Comparison of ENCODE assay signal across 1 cellular context in genomic region chr11:112996924-112997323, GRCh38.
TF ChIP-seq lines count a peak whose summit lies in the region.

No MANE protein-coding gene starts in this region.

TF ChIP-seq in GM23338, 12 proteins besides CTCF, POLR2A, EP300 and RAD21:
- TF ChIP-seq, protein P1, sequence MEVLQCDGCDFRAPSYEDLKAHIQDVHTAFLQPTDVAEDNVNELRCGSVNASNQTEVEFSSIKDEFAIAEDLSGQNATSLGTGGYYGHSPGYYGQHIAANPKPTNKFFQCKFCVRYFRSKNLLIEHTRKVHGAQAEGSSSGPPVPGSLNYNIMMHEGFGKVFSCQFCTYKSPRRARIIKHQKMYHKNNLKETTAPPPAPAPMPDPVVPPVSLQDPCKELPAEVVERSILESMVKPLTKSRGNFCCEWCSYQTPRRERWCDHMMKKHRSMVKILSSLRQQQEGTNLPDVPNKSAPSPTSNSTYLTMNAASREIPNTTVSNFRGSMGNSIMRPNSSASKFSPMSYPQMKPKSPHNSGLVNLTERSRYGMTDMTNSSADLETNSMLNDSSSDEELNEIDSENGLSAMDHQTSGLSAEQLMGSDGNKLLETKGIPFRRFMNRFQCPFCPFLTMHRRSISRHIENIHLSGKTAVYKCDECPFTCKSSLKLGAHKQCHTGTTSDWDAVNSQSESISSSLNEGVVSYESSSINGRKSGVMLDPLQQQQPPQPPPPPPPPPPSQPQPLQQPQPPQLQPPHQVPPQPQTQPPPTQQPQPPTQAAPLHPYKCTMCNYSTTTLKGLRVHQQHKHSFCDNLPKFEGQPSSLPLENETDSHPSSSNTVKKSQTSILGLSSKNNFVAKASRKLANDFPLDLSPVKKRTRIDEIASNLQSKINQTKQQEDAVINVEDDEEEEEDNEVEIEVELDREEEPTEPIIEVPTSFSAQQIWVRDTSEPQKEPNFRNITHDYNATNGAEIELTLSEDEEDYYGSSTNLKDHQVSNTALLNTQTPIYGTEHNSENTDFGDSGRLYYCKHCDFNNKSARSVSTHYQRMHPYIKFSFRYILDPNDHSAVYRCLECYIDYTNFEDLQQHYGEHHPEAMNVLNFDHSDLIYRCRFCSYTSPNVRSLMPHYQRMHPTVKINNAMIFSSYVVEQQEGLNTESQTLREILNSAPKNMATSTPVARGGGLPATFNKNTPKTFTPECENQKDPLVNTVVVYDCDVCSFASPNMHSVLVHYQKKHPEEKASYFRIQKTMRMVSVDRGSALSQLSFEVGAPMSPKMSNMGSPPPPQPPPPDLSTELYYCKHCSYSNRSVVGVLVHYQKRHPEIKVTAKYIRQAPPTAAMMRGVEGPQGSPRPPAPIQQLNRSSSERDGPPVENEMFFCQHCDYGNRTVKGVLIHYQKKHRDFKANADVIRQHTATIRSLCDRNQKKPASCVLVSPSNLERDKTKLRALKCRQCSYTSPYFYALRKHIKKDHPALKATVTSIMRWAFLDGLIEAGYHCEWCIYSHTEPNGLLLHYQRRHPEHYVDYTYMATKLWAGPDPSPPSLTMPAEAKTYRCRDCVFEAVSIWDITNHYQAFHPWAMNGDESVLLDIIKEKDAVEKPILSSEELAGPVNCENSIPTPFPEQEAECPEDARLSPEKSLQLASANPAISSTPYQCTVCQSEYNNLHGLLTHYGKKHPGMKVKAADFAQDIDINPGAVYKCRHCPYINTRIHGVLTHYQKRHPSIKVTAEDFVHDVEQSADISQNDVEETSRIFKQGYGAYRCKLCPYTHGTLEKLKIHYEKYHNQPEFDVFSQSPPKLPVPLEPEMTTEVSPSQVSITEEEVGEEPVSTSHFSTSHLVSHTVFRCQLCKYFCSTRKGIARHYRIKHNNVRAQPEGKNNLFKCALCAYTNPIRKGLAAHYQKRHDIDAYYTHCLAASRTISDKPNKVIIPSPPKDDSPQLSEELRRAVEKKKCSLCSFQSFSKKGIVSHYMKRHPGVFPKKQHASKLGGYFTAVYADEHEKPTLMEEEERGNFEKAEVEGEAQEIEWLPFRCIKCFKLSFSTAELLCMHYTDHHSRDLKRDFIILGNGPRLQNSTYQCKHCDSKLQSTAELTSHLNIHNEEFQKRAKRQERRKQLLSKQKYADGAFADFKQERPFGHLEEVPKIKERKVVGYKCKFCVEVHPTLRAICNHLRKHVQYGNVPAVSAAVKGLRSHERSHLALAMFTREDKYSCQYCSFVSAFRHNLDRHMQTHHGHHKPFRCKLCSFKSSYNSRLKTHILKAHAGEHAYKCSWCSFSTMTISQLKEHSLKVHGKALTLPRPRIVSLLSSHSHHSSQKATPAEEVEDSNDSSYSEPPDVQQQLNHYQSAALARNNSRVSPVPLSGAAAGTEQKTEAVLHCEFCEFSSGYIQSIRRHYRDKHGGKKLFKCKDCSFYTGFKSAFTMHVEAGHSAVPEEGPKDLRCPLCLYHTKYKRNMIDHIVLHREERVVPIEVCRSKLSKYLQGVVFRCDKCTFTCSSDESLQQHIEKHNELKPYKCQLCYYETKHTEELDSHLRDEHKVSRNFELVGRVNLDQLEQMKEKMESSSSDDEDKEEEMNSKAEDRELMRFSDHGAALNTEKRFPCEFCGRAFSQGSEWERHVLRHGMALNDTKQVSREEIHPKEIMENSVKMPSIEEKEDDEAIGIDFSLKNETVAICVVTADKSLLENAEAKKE (CRISPR knock-in tag; IDR thresholded peaks at IDR 0.05), result no peak
- TF ChIP-seq JUNB (IDR thresholded peaks at IDR 0.05; ENCODE audit: unreplicated experiment) (no peak), ZNF114 (CRISPR knock-in tag; IDR thresholded peaks at IDR 0.05) (no peak), ETS1 (IDR thresholded peaks at IDR 0.05) (no peak), NANOG (IDR thresholded peaks at IDR 0.05; ENCODE audit: borderline replicate concordance) (no peak), EZH2phosphoT487 (IDR thresholded peaks at IDR 0.05; ENCODE audit: unreplicated experiment) (no peak), POLR2AphosphoS5 (IDR thresholded peaks at IDR 0.05; ENCODE audit: low read depth) (no peak), CREB1 (CRISPR knock-in tag; IDR thresholded peaks at IDR 0.05; ENCODE audit: low read depth) (no peak), EZH2 (IDR thresholded peaks at IDR 0.05; ENCODE audit: low read depth, unreplicated experiment) (no peak), STAT1 (IDR thresholded peaks at IDR 0.05; ENCODE audit: unreplicated experiment) (no peak), ZNF331 (CRISPR knock-in tag; IDR thresholded peaks at IDR 0.05; ENCODE audit: low read depth) (no peak)
- TF ChIP-seq, protein P2, sequence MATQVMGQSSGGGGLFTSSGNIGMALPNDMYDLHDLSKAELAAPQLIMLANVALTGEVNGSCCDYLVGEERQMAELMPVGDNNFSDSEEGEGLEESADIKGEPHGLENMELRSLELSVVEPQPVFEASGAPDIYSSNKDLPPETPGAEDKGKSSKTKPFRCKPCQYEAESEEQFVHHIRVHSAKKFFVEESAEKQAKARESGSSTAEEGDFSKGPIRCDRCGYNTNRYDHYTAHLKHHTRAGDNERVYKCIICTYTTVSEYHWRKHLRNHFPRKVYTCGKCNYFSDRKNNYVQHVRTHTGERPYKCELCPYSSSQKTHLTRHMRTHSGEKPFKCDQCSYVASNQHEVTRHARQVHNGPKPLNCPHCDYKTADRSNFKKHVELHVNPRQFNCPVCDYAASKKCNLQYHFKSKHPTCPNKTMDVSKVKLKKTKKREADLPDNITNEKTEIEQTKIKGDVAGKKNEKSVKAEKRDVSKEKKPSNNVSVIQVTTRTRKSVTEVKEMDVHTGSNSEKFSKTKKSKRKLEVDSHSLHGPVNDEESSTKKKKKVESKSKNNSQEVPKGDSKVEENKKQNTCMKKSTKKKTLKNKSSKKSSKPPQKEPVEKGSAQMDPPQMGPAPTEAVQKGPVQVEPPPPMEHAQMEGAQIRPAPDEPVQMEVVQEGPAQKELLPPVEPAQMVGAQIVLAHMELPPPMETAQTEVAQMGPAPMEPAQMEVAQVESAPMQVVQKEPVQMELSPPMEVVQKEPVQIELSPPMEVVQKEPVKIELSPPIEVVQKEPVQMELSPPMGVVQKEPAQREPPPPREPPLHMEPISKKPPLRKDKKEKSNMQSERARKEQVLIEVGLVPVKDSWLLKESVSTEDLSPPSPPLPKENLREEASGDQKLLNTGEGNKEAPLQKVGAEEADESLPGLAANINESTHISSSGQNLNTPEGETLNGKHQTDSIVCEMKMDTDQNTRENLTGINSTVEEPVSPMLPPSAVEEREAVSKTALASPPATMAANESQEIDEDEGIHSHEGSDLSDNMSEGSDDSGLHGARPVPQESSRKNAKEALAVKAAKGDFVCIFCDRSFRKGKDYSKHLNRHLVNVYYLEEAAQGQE (IDR thresholded peaks at IDR 0.05; ENCODE audit: unreplicated experiment), result no peak
